Comparison of ENCODE assay signal across 29 cellular contexts in genomic region chr15:30895461-30896210, GRCh38.
"Had no signal": no experiment of that assay in that cellular context is flagged by ENCODE, and none has a peak within 500 bp of the region (broad histone marks: within the 10 kb centered on the region; RNA-seq: fewer than 3 reads in every experiment).

No MANE protein-coding gene starts in this region.

- DNase-seq: activated B cell treated with CpG ODN at 0.5 μM for 24 hours; activated CD4-positive, alpha-beta memory T cell treated with anti-CD3 and anti-CD28 coated beads, Interleukin-2, amount 10 ng/mL, durations not matched to agents 7 days and 5 days; activated CD4-positive, alpha-beta T cell treated with anti-CD3 and anti-CD28 coated beads for 1 hour; activated CD4-positive, alpha-beta T cell treated with anti-CD3 and anti-CD28 coated beads for 36 hours; activated CD4-positive, alpha-beta T cell treated with anti-CD3 and anti-CD28 coated beads for 48 hours; activated CD4-positive, alpha-beta T cell treated with anti-CD3 and anti-CD28 coated beads, Interleukin-2, amount 10 ng/mL, durations not matched to agents 7 days and 5 days; activated CD4-positive, alpha-beta T cell treated with anti-CD3 and anti-CD28 coated beads, Interleukin-2, amount 50 U/mL, for 48 hours; activated CD8-positive, alpha-beta memory T cell treated with anti-CD3 and anti-CD28 coated beads for 24 hours; activated CD8-positive, alpha-beta memory T cell treated with anti-CD3 and anti-CD28 coated beads, Interleukin-2, amount 10 ng/mL, durations not matched to agents 7 days and 5 days; activated CD8-positive, alpha-beta memory T cell treated with anti-CD3 and anti-CD28 coated beads, Interleukin-2, amount 50 U/mL, for 48 hours; activated CD8-positive, alpha-beta T cell treated with anti-CD3 and anti-CD28 coated beads, Interleukin-2, amount 10 ng/mL, durations not matched to agents 7 days and 5 days; activated effector memory CD4-positive, alpha-beta T cell treated with Interleukin-2 at 50 U/mL for 16 hours; activated gamma-delta T cell; activated naive CD4-positive, alpha-beta T cell treated with anti-CD3 and anti-CD28 coated beads, Interleukin-2, amount 10 ng/mL, durations not matched to agents 7 days and 5 days; activated naive CD4-positive, alpha-beta T cell treated with Interleukin-2 at 50 U/mL for 16 hours; activated naive CD8-positive, alpha-beta T cell treated with anti-CD3 and anti-CD28 coated beads, Interleukin-2, amount 10 ng/mL, durations not matched to agents 7 days and 5 days; activated naive CD8-positive, alpha-beta T cell treated with anti-CD3 and anti-CD28 coated beads, Interleukin-2, amount 50 U/mL, for 24 hours; activated T-cell treated with anti-CD3 and anti-CD28 coated beads, Interleukin-2, amount 50 U/mL, for 24 hours; activated T-cell treated with anti-CD3 and anti-CD28 coated beads, Interleukin-2, amount 50 U/mL, for 48 hours; amygdala; anterior cingulate cortex; caudate nucleus; cerebellar nuclear complex; T-helper 1 cell; T-helper 2 cell; T-helper 9 cell had no signal

- H3K9me3 ChIP-seq: ascending aorta had no signal

- H3K4me3 ChIP-seq: ascending aorta, cardiac muscle cell had no signal

- H3K27me3 ChIP-seq: ascending aorta, cardiac muscle cell had no signal

- ATAC-seq: activated CD4-positive, alpha-beta T cell treated with anti-CD3 and anti-CD28 coated beads for 36 hours; activated CD8-positive, alpha-beta memory T cell treated with anti-CD3 and anti-CD28 coated beads, Interleukin-2, amount 10 ng/mL, durations not matched to agents 7 days and 5 days; activated CD8-positive, alpha-beta T cell treated with anti-CD3 and anti-CD28 coated beads, Interleukin-2, amount 10 ng/mL, durations not matched to agents 7 days and 5 days; activated naive CD8-positive, alpha-beta T cell treated with anti-CD3 and anti-CD28 coated beads, Interleukin-2, amount 50 U/mL, for 24 hours had no signal

- H3K4me1 ChIP-seq: ascending aorta had no signal

- H3K27ac ChIP-seq: ascending aorta, cardiac muscle cell, VCaP had no signal

- H3K36me3 ChIP-seq: ascending aorta, cardiac muscle cell had no signal
